In the genomic region with DNA sequence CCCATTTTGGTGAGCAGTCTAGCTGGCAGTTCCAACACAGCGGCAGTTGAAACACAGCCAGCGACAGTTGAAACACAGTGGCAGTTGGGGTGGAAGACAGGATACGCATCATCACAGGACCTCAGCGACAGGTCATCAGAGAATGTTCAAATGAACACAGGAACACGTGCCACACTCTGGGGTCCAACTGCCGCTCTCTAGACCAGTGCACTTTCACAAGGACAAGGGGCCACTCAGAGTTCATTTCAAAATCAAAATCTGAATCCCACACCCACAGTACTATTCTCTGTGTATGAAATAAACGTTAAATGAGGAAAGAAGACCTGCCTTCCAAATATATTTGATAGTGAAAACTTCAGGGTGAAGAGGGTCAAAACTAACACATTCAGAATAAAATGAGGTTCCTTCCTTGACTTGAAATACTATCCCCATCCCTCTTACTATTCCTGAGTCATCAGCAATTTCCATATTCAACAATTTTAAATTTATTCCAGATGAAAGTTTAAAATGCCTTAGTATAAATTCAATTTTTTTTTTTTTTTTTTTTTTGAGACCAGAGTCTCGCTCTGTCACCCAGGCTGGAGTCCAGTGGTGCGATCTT, we compare ENCODE assay signal across 1 cellular context.
A peak's percentile ranks its signal among the peaks of the same experiment; 100 is the strongest.
TF ChIP-seq lines count a peak whose summit lies in the region.

No MANE protein-coding gene starts in this region.

TF ChIP-seq in K562, 482 proteins besides CTCF, POLR2A, EP300 and RAD21 (continued from another document and continues in another):
- TF ChIP-seq, protein P1, sequence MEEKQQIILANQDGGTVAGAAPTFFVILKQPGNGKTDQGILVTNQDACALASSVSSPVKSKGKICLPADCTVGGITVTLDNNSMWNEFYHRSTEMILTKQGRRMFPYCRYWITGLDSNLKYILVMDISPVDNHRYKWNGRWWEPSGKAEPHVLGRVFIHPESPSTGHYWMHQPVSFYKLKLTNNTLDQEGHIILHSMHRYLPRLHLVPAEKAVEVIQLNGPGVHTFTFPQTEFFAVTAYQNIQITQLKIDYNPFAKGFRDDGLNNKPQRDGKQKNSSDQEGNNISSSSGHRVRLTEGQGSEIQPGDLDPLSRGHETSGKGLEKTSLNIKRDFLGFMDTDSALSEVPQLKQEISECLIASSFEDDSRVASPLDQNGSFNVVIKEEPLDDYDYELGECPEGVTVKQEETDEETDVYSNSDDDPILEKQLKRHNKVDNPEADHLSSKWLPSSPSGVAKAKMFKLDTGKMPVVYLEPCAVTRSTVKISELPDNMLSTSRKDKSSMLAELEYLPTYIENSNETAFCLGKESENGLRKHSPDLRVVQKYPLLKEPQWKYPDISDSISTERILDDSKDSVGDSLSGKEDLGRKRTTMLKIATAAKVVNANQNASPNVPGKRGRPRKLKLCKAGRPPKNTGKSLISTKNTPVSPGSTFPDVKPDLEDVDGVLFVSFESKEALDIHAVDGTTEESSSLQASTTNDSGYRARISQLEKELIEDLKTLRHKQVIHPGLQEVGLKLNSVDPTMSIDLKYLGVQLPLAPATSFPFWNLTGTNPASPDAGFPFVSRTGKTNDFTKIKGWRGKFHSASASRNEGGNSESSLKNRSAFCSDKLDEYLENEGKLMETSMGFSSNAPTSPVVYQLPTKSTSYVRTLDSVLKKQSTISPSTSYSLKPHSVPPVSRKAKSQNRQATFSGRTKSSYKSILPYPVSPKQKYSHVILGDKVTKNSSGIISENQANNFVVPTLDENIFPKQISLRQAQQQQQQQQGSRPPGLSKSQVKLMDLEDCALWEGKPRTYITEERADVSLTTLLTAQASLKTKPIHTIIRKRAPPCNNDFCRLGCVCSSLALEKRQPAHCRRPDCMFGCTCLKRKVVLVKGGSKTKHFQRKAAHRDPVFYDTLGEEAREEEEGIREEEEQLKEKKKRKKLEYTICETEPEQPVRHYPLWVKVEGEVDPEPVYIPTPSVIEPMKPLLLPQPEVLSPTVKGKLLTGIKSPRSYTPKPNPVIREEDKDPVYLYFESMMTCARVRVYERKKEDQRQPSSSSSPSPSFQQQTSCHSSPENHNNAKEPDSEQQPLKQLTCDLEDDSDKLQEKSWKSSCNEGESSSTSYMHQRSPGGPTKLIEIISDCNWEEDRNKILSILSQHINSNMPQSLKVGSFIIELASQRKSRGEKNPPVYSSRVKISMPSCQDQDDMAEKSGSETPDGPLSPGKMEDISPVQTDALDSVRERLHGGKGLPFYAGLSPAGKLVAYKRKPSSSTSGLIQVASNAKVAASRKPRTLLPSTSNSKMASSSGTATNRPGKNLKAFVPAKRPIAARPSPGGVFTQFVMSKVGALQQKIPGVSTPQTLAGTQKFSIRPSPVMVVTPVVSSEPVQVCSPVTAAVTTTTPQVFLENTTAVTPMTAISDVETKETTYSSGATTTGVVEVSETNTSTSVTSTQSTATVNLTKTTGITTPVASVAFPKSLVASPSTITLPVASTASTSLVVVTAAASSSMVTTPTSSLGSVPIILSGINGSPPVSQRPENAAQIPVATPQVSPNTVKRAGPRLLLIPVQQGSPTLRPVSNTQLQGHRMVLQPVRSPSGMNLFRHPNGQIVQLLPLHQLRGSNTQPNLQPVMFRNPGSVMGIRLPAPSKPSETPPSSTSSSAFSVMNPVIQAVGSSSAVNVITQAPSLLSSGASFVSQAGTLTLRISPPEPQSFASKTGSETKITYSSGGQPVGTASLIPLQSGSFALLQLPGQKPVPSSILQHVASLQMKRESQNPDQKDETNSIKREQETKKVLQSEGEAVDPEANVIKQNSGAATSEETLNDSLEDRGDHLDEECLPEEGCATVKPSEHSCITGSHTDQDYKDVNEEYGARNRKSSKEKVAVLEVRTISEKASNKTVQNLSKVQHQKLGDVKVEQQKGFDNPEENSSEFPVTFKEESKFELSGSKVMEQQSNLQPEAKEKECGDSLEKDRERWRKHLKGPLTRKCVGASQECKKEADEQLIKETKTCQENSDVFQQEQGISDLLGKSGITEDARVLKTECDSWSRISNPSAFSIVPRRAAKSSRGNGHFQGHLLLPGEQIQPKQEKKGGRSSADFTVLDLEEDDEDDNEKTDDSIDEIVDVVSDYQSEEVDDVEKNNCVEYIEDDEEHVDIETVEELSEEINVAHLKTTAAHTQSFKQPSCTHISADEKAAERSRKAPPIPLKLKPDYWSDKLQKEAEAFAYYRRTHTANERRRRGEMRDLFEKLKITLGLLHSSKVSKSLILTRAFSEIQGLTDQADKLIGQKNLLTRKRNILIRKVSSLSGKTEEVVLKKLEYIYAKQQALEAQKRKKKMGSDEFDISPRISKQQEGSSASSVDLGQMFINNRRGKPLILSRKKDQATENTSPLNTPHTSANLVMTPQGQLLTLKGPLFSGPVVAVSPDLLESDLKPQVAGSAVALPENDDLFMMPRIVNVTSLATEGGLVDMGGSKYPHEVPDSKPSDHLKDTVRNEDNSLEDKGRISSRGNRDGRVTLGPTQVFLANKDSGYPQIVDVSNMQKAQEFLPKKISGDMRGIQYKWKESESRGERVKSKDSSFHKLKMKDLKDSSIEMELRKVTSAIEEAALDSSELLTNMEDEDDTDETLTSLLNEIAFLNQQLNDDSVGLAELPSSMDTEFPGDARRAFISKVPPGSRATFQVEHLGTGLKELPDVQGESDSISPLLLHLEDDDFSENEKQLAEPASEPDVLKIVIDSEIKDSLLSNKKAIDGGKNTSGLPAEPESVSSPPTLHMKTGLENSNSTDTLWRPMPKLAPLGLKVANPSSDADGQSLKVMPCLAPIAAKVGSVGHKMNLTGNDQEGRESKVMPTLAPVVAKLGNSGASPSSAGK (IDR thresholded peaks at IDR 0.05) = peak; percentile 96
- TF ChIP-seq TRIM24 (IDR thresholded peaks at IDR 0.05) = peak in 1 of 2 experiments; percentile 40; a peak in 1 of 4 replicates
- peak; percentile 37 for TF ChIP-seq POLR2B (IDR thresholded peaks at IDR 0.05; ENCODE audit: low read depth, partially characterized antibody)
- TF ChIP-seq, protein P2, sequence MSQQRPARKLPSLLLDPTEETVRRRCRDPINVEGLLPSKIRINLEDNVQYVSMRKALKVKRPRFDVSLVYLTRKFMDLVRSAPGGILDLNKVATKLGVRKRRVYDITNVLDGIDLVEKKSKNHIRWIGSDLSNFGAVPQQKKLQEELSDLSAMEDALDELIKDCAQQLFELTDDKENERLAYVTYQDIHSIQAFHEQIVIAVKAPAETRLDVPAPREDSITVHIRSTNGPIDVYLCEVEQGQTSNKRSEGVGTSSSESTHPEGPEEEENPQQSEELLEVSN (IDR thresholded peaks at IDR 0.05; ENCODE audit: borderline replicate concordance in 1 of 2, extremely low read depth in 1 of 2, insufficient read depth in 1 of 2, insufficient read length in 1 of 2, low read depth in 1 of 2, low read length in 1 of 2, poor library complexity in 1 of 2, severe bottlenecking in 1 of 2) = peak; percentile 68 to 86
- TF ChIP-seq, protein P3, sequence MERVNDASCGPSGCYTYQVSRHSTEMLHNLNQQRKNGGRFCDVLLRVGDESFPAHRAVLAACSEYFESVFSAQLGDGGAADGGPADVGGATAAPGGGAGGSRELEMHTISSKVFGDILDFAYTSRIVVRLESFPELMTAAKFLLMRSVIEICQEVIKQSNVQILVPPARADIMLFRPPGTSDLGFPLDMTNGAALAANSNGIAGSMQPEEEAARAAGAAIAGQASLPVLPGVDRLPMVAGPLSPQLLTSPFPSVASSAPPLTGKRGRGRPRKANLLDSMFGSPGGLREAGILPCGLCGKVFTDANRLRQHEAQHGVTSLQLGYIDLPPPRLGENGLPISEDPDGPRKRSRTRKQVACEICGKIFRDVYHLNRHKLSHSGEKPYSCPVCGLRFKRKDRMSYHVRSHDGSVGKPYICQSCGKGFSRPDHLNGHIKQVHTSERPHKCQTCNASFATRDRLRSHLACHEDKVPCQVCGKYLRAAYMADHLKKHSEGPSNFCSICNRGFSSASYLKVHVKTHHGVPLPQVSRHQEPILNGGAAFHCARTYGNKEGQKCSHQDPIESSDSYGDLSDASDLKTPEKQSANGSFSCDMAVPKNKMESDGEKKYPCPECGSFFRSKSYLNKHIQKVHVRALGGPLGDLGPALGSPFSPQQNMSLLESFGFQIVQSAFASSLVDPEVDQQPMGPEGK (CRISPR knock-in tag; IDR thresholded peaks at IDR 0.05; ENCODE audit: borderline replicate concordance) = 0 out of 2 replicates have a peak, but pooled peaks have one; percentile 32
- peak; percentile 18; the same call in 1 of the 2 replicates for TF ChIP-seq PHF8 (IDR thresholded peaks at IDR 0.05; ENCODE audit: borderline replicate concordance, low read length)
- peak; percentile 34 for TF ChIP-seq TBP (optimal IDR thresholded peaks at IDR 0.05; ENCODE audit: low read depth, low read length)
- TF ChIP-seq MECOM (CRISPR knock-in tag; IDR thresholded peaks at IDR 0.05) = no peak
- TF ChIP-seq, protein P4, sequence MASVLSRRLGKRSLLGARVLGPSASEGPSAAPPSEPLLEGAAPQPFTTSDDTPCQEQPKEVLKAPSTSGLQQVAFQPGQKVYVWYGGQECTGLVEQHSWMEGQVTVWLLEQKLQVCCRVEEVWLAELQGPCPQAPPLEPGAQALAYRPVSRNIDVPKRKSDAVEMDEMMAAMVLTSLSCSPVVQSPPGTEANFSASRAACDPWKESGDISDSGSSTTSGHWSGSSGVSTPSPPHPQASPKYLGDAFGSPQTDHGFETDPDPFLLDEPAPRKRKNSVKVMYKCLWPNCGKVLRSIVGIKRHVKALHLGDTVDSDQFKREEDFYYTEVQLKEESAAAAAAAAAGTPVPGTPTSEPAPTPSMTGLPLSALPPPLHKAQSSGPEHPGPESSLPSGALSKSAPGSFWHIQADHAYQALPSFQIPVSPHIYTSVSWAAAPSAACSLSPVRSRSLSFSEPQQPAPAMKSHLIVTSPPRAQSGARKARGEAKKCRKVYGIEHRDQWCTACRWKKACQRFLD (CRISPR knock-in tag; IDR thresholded peaks at IDR 0.05) = peak; percentile 94
- peak; percentile 60; the same call in 1 of the 2 replicates for TF ChIP-seq DIDO1 (tag; IDR thresholded peaks at IDR 0.05; ENCODE audit: low read depth)
- TF ChIP-seq, protein P5, sequence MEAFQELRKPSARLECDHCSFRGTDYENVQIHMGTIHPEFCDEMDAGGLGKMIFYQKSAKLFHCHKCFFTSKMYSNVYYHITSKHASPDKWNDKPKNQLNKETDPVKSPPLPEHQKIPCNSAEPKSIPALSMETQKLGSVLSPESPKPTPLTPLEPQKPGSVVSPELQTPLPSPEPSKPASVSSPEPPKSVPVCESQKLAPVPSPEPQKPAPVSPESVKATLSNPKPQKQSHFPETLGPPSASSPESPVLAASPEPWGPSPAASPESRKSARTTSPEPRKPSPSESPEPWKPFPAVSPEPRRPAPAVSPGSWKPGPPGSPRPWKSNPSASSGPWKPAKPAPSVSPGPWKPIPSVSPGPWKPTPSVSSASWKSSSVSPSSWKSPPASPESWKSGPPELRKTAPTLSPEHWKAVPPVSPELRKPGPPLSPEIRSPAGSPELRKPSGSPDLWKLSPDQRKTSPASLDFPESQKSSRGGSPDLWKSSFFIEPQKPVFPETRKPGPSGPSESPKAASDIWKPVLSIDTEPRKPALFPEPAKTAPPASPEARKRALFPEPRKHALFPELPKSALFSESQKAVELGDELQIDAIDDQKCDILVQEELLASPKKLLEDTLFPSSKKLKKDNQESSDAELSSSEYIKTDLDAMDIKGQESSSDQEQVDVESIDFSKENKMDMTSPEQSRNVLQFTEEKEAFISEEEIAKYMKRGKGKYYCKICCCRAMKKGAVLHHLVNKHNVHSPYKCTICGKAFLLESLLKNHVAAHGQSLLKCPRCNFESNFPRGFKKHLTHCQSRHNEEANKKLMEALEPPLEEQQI (IDR thresholded peaks at IDR 0.05) = peak; percentile 65
- TF ChIP-seq, protein P6, sequence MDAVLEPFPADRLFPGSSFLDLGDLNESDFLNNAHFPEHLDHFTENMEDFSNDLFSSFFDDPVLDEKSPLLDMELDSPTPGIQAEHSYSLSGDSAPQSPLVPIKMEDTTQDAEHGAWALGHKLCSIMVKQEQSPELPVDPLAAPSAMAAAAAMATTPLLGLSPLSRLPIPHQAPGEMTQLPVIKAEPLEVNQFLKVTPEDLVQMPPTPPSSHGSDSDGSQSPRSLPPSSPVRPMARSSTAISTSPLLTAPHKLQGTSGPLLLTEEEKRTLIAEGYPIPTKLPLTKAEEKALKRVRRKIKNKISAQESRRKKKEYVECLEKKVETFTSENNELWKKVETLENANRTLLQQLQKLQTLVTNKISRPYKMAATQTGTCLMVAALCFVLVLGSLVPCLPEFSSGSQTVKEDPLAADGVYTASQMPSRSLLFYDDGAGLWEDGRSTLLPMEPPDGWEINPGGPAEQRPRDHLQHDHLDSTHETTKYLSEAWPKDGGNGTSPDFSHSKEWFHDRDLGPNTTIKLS (IDR thresholded peaks at IDR 0.05; ENCODE audit: borderline replicate concordance, low read depth) = peak; percentile 65; the same call in 1 of the 2 replicates
- TF ChIP-seq RBM25 (IDR thresholded peaks at IDR 0.05; ENCODE audit: low read depth, low read length, severe bottlenecking) = no peak
- TF ChIP-seq FOXM1 (IDR thresholded peaks at IDR 0.05; ENCODE audit: low read depth) = peak; percentile 100
- TF ChIP-seq FOXM1 (CRISPR knock-in tag; IDR thresholded peaks at IDR 0.05; ENCODE audit: low read depth) = peak; percentile 98
- TF ChIP-seq SP1 (CRISPR knock-in tag; IDR thresholded peaks at IDR 0.05) = no peak
- TF ChIP-seq NCOA4 (IDR thresholded peaks at IDR 0.05; ENCODE audit: partially characterized antibody) = no peak
- peak; percentile 98 for TF ChIP-seq L3MBTL2 (IDR thresholded peaks at IDR 0.05)
- TF ChIP-seq, protein P7, sequence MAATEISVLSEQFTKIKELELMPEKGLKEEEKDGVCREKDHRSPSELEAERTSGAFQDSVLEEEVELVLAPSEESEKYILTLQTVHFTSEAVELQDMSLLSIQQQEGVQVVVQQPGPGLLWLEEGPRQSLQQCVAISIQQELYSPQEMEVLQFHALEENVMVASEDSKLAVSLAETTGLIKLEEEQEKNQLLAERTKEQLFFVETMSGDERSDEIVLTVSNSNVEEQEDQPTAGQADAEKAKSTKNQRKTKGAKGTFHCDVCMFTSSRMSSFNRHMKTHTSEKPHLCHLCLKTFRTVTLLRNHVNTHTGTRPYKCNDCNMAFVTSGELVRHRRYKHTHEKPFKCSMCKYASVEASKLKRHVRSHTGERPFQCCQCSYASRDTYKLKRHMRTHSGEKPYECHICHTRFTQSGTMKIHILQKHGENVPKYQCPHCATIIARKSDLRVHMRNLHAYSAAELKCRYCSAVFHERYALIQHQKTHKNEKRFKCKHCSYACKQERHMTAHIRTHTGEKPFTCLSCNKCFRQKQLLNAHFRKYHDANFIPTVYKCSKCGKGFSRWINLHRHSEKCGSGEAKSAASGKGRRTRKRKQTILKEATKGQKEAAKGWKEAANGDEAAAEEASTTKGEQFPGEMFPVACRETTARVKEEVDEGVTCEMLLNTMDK (IDR thresholded peaks at IDR 0.05; ENCODE audit: borderline replicate concordance, insufficient read depth, low read depth, low read length, poor library complexity, severe bottlenecking) = no peak
- TF ChIP-seq, protein P8, sequence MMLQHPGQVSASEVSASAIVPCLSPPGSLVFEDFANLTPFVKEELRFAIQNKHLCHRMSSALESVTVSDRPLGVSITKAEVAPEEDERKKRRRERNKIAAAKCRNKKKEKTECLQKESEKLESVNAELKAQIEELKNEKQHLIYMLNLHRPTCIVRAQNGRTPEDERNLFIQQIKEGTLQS (IDR thresholded peaks at IDR 0.05) = peak; percentile 33; the same call in 1 of the 2 replicates
- TF ChIP-seq, protein P8 (CRISPR knock-in tag; conservative IDR thresholded peaks at IDR 0.05) = no peak
- peak; percentile 83 for TF ChIP-seq GTF2E2 (tag; IDR thresholded peaks at IDR 0.05)
- peak; percentile 1; the same call in 1 of the 2 replicates for TF ChIP-seq ZNF134 (CRISPR knock-in tag; conservative IDR thresholded peaks at IDR 0.05)
